9 cellular contexts compared by ENCODE assay signal in the genomic region with DNA sequence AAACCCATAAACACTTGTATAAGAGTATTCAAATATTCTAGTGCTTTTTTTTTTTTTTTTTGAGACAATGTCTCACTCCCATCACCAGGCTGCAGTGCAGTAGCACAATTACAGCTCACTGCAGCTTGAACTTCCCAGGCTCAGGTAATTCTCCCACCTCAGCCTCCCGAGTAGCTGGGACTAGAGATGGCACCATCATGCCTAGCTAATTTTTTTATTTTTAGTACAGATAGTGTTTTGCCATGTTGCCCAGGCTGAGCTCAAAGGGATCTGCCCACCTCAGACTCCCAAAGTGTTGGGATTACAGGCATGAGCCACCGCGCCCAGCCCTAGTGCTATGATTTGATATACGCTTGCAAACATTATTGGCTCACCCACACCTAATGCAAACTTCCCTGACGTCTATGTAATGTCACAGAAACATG. TPM values are rescaled to one million over a fixed set of nuclear protein-coding genes. Genes with fewer than 3 reads are reported as not detected.
DNase-seq lines count a peak whose midpoint lies in the region; ATAC-seq and TF ChIP-seq lines count a peak whose summit lies in the region.
"Had no signal": no experiment of that assay in that cellular context is flagged by ENCODE, and none has a peak within 500 bp of the region (broad histone marks: within the 10 kb centered on the region; RNA-seq: fewer than 3 reads in every experiment).

No MANE protein-coding gene starts in this region.

- H3K27me3 ChIP-seq in parathyroid adenoma (ENCODE audit: control insufficient read depth, insufficient read depth, low read length), result no peaks in the 10 kb centered on the region

- no peaks in the 10 kb centered on the region for H3K9me3 ChIP-seq in parathyroid adenoma (ENCODE audit: control insufficient read depth, low read length)

- no peak overlapping the region for H3K4me2 ChIP-seq in parathyroid adenoma (ENCODE audit: low read length)

- DNase-seq in GM13977 (ENCODE audit: low spot score), result no peak
- DNase-seq in epithelial cell of proximal tubule (ENCODE audit: low read depth), result no peak
- no peak for DNase-seq in NCI-H510A (lab: John Stamatoyannopoulos, UW)
- DNase-seq in HPDE6-E6E7 (ENCODE audit: extremely low spot score), result no peak
- DNase-seq: activated CD4-positive, alpha-beta T cell treated with anti-CD3 and anti-CD28 coated beads for 1 hour; NCI-H2227 treated with DMSO at 0.1 percent for 48 hours had no signal

- TF ChIP-seq CTCF in GM13977 (IDR thresholded peaks at IDR 0.05; ENCODE audit: extremely low read depth, insufficient read depth, missing control alignments) (peak; percentile 19), epithelial cell of proximal tubule (conservative IDR thresholded peaks at IDR 0.05; ENCODE audit: low read depth, low read length) (peak; percentile 46), parathyroid adenoma (IDR thresholded peaks at IDR 0.05) (peak; percentile 52)

- no peak overlapping the region for H3K9ac ChIP-seq in parathyroid adenoma

- in situ Hi-C loops in GM13977 (cut with MboI; ENCODE audit: low pct_unique_long_range_greater_than_20kb, low sequenced_read_pairs, unreplicated experiment), result no loop called here

- peaks cover 17% of the 10 kb centered on the region for H3K79me2 ChIP-seq in parathyroid adenoma

- H2AFZ ChIP-seq in parathyroid adenoma, result no peak overlapping the region

- no peaks in the 10 kb centered on the region for H3K36me3 ChIP-seq in parathyroid adenoma (ENCODE audit: control insufficient read depth, insufficient read depth, low read length)

- H3K4me3 ChIP-seq in epithelial cell of proximal tubule (ENCODE audit: low read depth, low read length), result no peak overlapping the region
- no peak overlapping the region for H3K4me3 ChIP-seq in parathyroid adenoma (ENCODE audit: low read depth, low read length)

- no peak overlapping the region for H3K27ac ChIP-seq in parathyroid adenoma

- ATAC-seq in SK-N-SH treated with all-trans-retinoic acid at 6 μM for 48 hours, result peak; percentile 44; the same call in 2 of the 3 replicates
- no peak for ATAC-seq in GM19455 (IDR thresholded peaks at IDR 0.05; ENCODE audit: unreplicated experiment)

- peaks cover 14% of the 10 kb centered on the region for H3K4me1 ChIP-seq in parathyroid adenoma

TF ChIP-seq in SK-N-SH treated with all-trans-retinoic acid at 6 μM for 48 hours, 23 proteins besides CTCF, POLR2A, EP300 and RAD21:
- TF ChIP-seq ZC3H10 (CRISPR knock-in tag; IDR thresholded peaks at IDR 0.05) (no peak), ARNTL (CRISPR knock-in tag; IDR thresholded peaks at IDR 0.05; ENCODE audit: borderline replicate concordance, low read depth) (no peak), ZNF8 (CRISPR knock-in tag; IDR thresholded peaks at IDR 0.05) (no peak), PPARA (CRISPR knock-in tag; IDR thresholded peaks at IDR 0.05; ENCODE audit: borderline replicate concordance) (no peak), ZNF565 (CRISPR knock-in tag; conservative IDR thresholded peaks at IDR 0.05; ENCODE audit: low read depth) (no peak), TOX (CRISPR knock-in tag; IDR thresholded peaks at IDR 0.05; ENCODE audit: borderline replicate concordance) (no peak), GLIS3 (CRISPR knock-in tag; IDR thresholded peaks at IDR 0.05) (no peak), TCF4 (CRISPR knock-in tag; IDR thresholded peaks at IDR 0.05; ENCODE audit: borderline replicate concordance) (no peak), ZNF70 (CRISPR knock-in tag; IDR thresholded peaks at IDR 0.05) (no peak)
- TF ChIP-seq, protein P1, sequence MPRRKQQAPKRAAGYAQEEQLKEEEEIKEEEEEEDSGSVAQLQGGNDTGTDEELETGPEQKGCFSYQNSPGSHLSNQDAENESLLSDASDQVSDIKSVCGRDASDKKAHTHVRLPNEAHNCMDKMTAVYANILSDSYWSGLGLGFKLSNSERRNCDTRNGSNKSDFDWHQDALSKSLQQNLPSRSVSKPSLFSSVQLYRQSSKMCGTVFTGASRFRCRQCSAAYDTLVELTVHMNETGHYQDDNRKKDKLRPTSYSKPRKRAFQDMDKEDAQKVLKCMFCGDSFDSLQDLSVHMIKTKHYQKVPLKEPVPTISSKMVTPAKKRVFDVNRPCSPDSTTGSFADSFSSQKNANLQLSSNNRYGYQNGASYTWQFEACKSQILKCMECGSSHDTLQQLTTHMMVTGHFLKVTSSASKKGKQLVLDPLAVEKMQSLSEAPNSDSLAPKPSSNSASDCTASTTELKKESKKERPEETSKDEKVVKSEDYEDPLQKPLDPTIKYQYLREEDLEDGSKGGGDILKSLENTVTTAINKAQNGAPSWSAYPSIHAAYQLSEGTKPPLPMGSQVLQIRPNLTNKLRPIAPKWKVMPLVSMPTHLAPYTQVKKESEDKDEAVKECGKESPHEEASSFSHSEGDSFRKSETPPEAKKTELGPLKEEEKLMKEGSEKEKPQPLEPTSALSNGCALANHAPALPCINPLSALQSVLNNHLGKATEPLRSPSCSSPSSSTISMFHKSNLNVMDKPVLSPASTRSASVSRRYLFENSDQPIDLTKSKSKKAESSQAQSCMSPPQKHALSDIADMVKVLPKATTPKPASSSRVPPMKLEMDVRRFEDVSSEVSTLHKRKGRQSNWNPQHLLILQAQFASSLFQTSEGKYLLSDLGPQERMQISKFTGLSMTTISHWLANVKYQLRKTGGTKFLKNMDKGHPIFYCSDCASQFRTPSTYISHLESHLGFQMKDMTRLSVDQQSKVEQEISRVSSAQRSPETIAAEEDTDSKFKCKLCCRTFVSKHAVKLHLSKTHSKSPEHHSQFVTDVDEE (CRISPR knock-in tag; IDR thresholded peaks at IDR 0.05), result no peak

RNA-seq across cellular contexts. Expression of gene IL6ST, which starts 11.8 kb away (rescaled TPM):
- 55.1 and 61.6 TPM in 2 replicates for total RNA-seq in epithelial cell of proximal tubule
